ENCODE assay signal across 1 cellular context in the genomic region with DNA sequence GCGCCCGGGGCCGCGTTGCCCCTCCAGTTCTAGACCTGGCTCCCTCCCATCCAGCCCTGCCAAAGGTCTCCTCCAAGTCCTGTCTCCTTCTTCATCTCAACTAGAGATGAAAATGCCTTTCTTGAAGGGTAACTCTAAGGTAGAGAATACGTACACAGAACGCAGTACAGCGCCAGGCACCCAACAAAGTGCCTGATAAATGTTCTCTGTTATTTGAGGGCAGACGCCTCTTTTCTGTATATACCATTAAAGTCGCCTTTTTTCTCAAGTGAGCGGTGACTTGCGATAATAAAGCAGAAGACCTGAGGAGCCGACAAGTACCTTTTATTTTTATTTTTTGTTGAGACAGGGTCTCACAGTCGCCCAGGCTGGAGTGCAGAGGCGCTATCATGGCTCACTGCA.
TF ChIP-seq lines count a peak whose summit lies in the region.

No MANE protein-coding gene starts in this region.

TF ChIP-seq in HepG2, 621 proteins besides CTCF, POLR2A, EP300 and RAD21:
- TF ChIP-seq SRY (CRISPR knock-in tag; IDR thresholded peaks at IDR 0.05) (no peak), LCORL (IDR thresholded peaks at IDR 0.05) (no peak), LCORL (CRISPR knock-in tag; IDR thresholded peaks at IDR 0.05) (0 out of 2 replicates have a peak, but pooled peaks have one; percentile 3), PHF8 (CRISPR knock-in tag; IDR thresholded peaks at IDR 0.05) (no peak), ZNF772 (CRISPR knock-in tag; IDR thresholded peaks at IDR 0.05) (no peak), SOX13 (IDR thresholded peaks at IDR 0.05) (no peak), SOX13 (CRISPR knock-in tag; conservative IDR thresholded peaks at IDR 0.05 in 1 of 2, IDR thresholded peaks at IDR 0.05 in 1 of 2) (0 out of 4 replicates have a peak, but pooled peaks of 1 of the 2 experiments have one; percentile 1), NFATC3 (CRISPR knock-in tag; IDR thresholded peaks at IDR 0.05) (0 out of 2 replicates have a peak, but pooled peaks have one; percentile 69), ZNF598 (CRISPR knock-in tag; IDR thresholded peaks at IDR 0.05; ENCODE audit: borderline replicate concordance) (0 out of 2 replicates have a peak, but pooled peaks have one; percentile 49), ZNF136 (CRISPR knock-in tag; IDR thresholded peaks at IDR 0.05; ENCODE audit: low read depth) (peak; percentile 74; the same call in 1 of the 2 replicates), ZNF615 (CRISPR knock-in tag; IDR thresholded peaks at IDR 0.05; ENCODE audit: borderline replicate concordance) (no peak), NFE2 (CRISPR knock-in tag; IDR thresholded peaks at IDR 0.05) (no peak), ZNF644 (CRISPR knock-in tag; IDR thresholded peaks at IDR 0.05; ENCODE audit: low read depth) (no peak)
- TF ChIP-seq, protein P1, sequence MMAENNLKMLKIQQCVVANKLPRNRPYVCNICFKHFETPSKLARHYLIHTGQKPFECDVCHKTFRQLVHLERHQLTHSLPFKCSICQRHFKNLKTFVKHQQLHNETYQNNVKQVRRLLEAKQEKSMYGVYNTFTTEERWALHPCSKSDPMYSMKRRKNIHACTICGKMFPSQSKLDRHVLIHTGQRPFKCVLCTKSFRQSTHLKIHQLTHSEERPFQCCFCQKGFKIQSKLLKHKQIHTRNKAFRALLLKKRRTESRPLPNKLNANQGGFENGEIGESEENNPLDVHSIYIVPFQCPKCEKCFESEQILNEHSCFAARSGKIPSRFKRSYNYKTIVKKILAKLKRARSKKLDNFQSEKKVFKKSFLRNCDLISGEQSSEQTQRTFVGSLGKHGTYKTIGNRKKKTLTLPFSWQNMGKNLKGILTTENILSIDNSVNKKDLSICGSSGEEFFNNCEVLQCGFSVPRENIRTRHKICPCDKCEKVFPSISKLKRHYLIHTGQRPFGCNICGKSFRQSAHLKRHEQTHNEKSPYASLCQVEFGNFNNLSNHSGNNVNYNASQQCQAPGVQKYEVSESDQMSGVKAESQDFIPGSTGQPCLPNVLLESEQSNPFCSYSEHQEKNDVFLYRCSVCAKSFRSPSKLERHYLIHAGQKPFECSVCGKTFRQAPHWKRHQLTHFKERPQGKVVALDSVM (CRISPR knock-in tag; IDR thresholded peaks at IDR 0.05): no peak; the same call in 1 of the 2 replicates
- TF ChIP-seq, protein P2, sequence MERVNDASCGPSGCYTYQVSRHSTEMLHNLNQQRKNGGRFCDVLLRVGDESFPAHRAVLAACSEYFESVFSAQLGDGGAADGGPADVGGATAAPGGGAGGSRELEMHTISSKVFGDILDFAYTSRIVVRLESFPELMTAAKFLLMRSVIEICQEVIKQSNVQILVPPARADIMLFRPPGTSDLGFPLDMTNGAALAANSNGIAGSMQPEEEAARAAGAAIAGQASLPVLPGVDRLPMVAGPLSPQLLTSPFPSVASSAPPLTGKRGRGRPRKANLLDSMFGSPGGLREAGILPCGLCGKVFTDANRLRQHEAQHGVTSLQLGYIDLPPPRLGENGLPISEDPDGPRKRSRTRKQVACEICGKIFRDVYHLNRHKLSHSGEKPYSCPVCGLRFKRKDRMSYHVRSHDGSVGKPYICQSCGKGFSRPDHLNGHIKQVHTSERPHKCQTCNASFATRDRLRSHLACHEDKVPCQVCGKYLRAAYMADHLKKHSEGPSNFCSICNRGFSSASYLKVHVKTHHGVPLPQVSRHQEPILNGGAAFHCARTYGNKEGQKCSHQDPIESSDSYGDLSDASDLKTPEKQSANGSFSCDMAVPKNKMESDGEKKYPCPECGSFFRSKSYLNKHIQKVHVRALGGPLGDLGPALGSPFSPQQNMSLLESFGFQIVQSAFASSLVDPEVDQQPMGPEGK (CRISPR knock-in tag; IDR thresholded peaks at IDR 0.05): 0 out of 2 replicates have a peak, but pooled peaks have one; percentile 1
TF ChIP-seq in HepG2: peak in this region for 6.
